Comparison of ENCODE assay signal across 2 cellular contexts in genomic region chr5:145835839-145836222, GRCh38.
TF ChIP-seq lines count a peak whose summit lies in the region.

No MANE protein-coding gene starts in this region.

TF ChIP-seq in GM12878, 131 proteins besides CTCF, POLR2A, EP300 and RAD21:
- TF ChIP-seq HDGF (IDR thresholded peaks at IDR 0.05) (no peak), ZNF24 (IDR thresholded peaks at IDR 0.05) (no peak)

TF ChIP-seq in liver, 16 proteins besides CTCF, POLR2A, EP300 and RAD21:
- TF ChIP-seq NR2F2 (IDR thresholded peaks at IDR 0.05) = no peak
- TF ChIP-seq, protein P1, sequence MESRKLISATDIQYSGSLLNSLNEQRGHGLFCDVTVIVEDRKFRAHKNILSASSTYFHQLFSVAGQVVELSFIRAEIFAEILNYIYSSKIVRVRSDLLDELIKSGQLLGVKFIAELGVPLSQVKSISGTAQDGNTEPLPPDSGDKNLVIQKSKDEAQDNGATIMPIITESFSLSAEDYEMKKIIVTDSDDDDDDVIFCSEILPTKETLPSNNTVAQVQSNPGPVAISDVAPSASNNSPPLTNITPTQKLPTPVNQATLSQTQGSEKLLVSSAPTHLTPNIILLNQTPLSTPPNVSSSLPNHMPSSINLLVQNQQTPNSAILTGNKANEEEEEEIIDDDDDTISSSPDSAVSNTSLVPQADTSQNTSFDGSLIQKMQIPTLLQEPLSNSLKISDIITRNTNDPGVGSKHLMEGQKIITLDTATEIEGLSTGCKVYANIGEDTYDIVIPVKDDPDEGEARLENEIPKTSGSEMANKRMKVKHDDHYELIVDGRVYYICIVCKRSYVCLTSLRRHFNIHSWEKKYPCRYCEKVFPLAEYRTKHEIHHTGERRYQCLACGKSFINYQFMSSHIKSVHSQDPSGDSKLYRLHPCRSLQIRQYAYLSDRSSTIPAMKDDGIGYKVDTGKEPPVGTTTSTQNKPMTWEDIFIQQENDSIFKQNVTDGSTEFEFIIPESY (IDR thresholded peaks at IDR 0.05) = no peak
- no peak for TF ChIP-seq RXRA (IDR thresholded peaks at IDR 0.05)
- no peak for TF ChIP-seq TAF1 (conservative IDR thresholded peaks at IDR 0.05)
- TF ChIP-seq EGR1 (IDR thresholded peaks at IDR 0.05; ENCODE audit: low read depth in 2 of 2) = no peak
